ENCODE assay signal across 8 cellular contexts in genomic region chr19:55647732-55648656, GRCh38. TPM values are rescaled to one million over a fixed set of nuclear protein-coding genes. Genes with fewer than 3 reads are reported as not detected.
A peak's percentile ranks its signal among the peaks of the same experiment; 100 is the strongest.
DNase-seq lines count a peak whose midpoint lies in the region; ATAC-seq lines count a peak whose summit lies in the region.

Gene CCDC106 (plus strand): TSS chr19:55648212. CDS start chr19:55649047, 835 bp downstream.

- H3K4me3 ChIP-seq in BLaER1 (peak within 1 kb of the TSS; percentile 80), mesenchymal stem cell (ENCODE audit: insufficient read depth in 1 of 2, low read depth in 1 of 2, low read length in 2 of 2) (peak within 1 kb of the TSS; percentile 83 to 88), stomach smooth muscle (ENCODE audit: low read length in 2 of 2) (peak within 1 kb of the TSS; percentile 83 to 84)

- peak within 1 kb of the TSS in 1 of 2 experiments; percentile 85 for H3K23ac ChIP-seq in mesenchymal stem cell (ENCODE audit: low read length in 2 of 2)

- peak within 1 kb of the TSS; percentile 87 to 100 for H3K18ac ChIP-seq in mesenchymal stem cell (ENCODE audit: low read depth in 1 of 2, low read length in 2 of 2)

- CTCF ChIA-PET in activated CD8-positive, alpha-beta memory T cell treated with anti-CD3 and anti-CD28 coated beads, Interleukin-2, amount 10 ng/mL, durations not matched to agents 7 days and 5 days (lab: Charles Lee): interaction anchor here (1.2 to 5.5 kb wide), 4 partner anchors 8 to 67 kb away, joined by 3 to 74 read pairs (median 5); partner anchors contain the start of gene FIZ1

- peak within 1 kb of the TSS; percentile 75 for H3K27ac Mint-ChIP-seq in activated CD8-positive, alpha-beta memory T cell treated with anti-CD3 and anti-CD28 coated beads, Interleukin-2, amount 10 ng/mL, durations not matched to agents 7 days and 5 days

- H3K79me1 ChIP-seq in mesenchymal stem cell (replicated peaks; ENCODE audit: low read length, poor library complexity, severe bottlenecking): peaks cover 46% of the 10 kb centered on the region

- H3K9me3 ChIP-seq in BLaER1 (no peaks in the 10 kb centered on the region), mesenchymal stem cell (ENCODE audit: control insufficient read depth, low read length) (no peaks in the 10 kb centered on the region), stomach smooth muscle (ENCODE audit: control insufficient read depth in 2 of 2, low read length in 2 of 2) (no peaks in the 10 kb centered on the region)

- H3K27ac ChIP-seq in BLaER1 (peak within 1 kb of the TSS; percentile 99), mesenchymal stem cell (ENCODE audit: low read length, poor library complexity, severe bottlenecking) (peak within 1 kb of the TSS; percentile 59), stomach smooth muscle (ENCODE audit: low read length) (peak within 1 kb of the TSS; percentile 82)

- peaks cover 52% of the 10 kb centered on the region for H3K36me3 ChIP-seq in BLaER1
- peaks cover 25 to 52% of the 10 kb centered on the region in 2 experiments for H3K36me3 ChIP-seq in mesenchymal stem cell (ENCODE audit: control insufficient read depth in 1 of 2, insufficient read depth in 2 of 2, low read depth in 1 of 2, low read length in 2 of 2)
- peaks cover 6 to 10% of the 10 kb centered on the region in 2 donors for H3K36me3 ChIP-seq in stomach smooth muscle (ENCODE audit: control insufficient read depth in 2 of 2, insufficient read depth in 2 of 2, low read length in 2 of 2)

- H2BK120ac ChIP-seq in mesenchymal stem cell (ENCODE audit: low read depth, low read length): peak within 1 kb of the TSS; percentile 37

- peak within 1 kb of the TSS; percentile 97 for H2AFZ ChIP-seq in mesenchymal stem cell (ENCODE audit: low read depth, low read length)

- H4K20me1 ChIP-seq in BLaER1: peaks cover 14% of the 10 kb centered on the region; the same call in 1 of the 2 replicates

- H3K27me3 Mint-ChIP-seq in activated CD8-positive, alpha-beta memory T cell treated with anti-CD3 and anti-CD28 coated beads, Interleukin-2, amount 10 ng/mL, durations not matched to agents 7 days and 5 days: no peaks in the 10 kb centered on the region

- ATAC-seq in GM21423 (IDR thresholded peaks at IDR 0.05; ENCODE audit: unreplicated experiment) (peak; percentile 25), GM18909 (IDR thresholded peaks at IDR 0.05; ENCODE audit: poor library complexity, unreplicated experiment) (no peak)
- peak; percentile 9 for ATAC-seq in activated CD8-positive, alpha-beta memory T cell treated with anti-CD3 and anti-CD28 coated beads, Interleukin-2, amount 10 ng/mL, durations not matched to agents 7 days and 5 days

- H3K27me3 ChIP-seq in BLaER1 (no peaks in the 10 kb centered on the region), mesenchymal stem cell (ENCODE audit: control insufficient read depth in 1 of 2, insufficient read depth in 1 of 2, low read length in 2 of 2) (no peaks in the 10 kb centered on the region), stomach smooth muscle (ENCODE audit: control insufficient read depth in 1 of 2, insufficient read depth in 2 of 2, low read length in 2 of 2) (no peaks in the 10 kb centered on the region)

- 1% methylated on average over 59 of the region's 89 CpGs for WGBS in mesenchymal stem cell

- H3K4ac ChIP-seq in mesenchymal stem cell (ENCODE audit: low read depth in 1 of 2, low read length in 2 of 2): peak within 1 kb of the TSS; percentile 90 to 96

- H3K36me3 Mint-ChIP-seq in activated CD8-positive, alpha-beta memory T cell treated with anti-CD3 and anti-CD28 coated beads, Interleukin-2, amount 10 ng/mL, durations not matched to agents 7 days and 5 days: peaks cover 8% of the 10 kb centered on the region

- H3K9ac ChIP-seq in BLaER1 (peak within 1 kb of the TSS; percentile 97), mesenchymal stem cell (ENCODE audit: low read length) (peak within 1 kb of the TSS; percentile 87), stomach smooth muscle (ENCODE audit: low read length in 2 of 2) (peak within 1 kb of the TSS; percentile 76 to 81)

- peaks cover 66% of the 10 kb centered on the region for H3K4me1 ChIP-seq in BLaER1
- peaks cover 34% of the 10 kb centered on the region for H3K4me1 ChIP-seq in mesenchymal stem cell (ENCODE audit: control insufficient read depth, insufficient read depth, low read depth, low read length)
- peaks cover 45% of the 10 kb centered on the region for H3K4me1 ChIP-seq in stomach smooth muscle (ENCODE audit: control insufficient read depth, insufficient read depth, low read length)

- H3K9me3 Mint-ChIP-seq in activated CD8-positive, alpha-beta memory T cell treated with anti-CD3 and anti-CD28 coated beads, Interleukin-2, amount 10 ng/mL, durations not matched to agents 7 days and 5 days (ENCODE audit: low read depth): no peaks in the 10 kb centered on the region

- peak within 1 kb of the TSS in 1 of 2 experiments; percentile 96 for H2BK12ac ChIP-seq in mesenchymal stem cell (ENCODE audit: low read length in 2 of 2)

- peak within 1 kb of the TSS; percentile 90 for H2BK5ac ChIP-seq in mesenchymal stem cell (ENCODE audit: low read depth, low read length, poor library complexity, severe bottlenecking)

- peak; percentile 44 for DNase-seq in NCI-H2196 treated with DMSO at 0.1 percent for 48 hours (lab: John Stamatoyannopoulos, UW; ENCODE audit: unreplicated experiment)
- DNase-seq in activated CD8-positive, alpha-beta memory T cell treated with anti-CD3 and anti-CD28 coated beads, Interleukin-2, amount 10 ng/mL, durations not matched to agents 7 days and 5 days: no peak
- peak; percentile 85 for DNase-seq in epidermal melanocyte (ENCODE audit: insufficient read length, low spot score)
- peak; percentile 82 for DNase-seq in mesenchymal stem cell

- peak within 1 kb of the TSS; percentile 91 for H4K91ac ChIP-seq in mesenchymal stem cell (ENCODE audit: low read length)

- H3K4me1 Mint-ChIP-seq in activated CD8-positive, alpha-beta memory T cell treated with anti-CD3 and anti-CD28 coated beads, Interleukin-2, amount 10 ng/mL, durations not matched to agents 7 days and 5 days: peaks cover 34% of the 10 kb centered on the region

- H2BK15ac ChIP-seq in mesenchymal stem cell (ENCODE audit: low read depth, poor library complexity, severe bottlenecking): peak within 1 kb of the TSS; percentile 98

- peak within 1 kb of the TSS; percentile 95 for H4K8ac ChIP-seq in mesenchymal stem cell (ENCODE audit: low read length)

- peak within 1 kb of the TSS; percentile 89 to 99 for H3K14ac ChIP-seq in mesenchymal stem cell (ENCODE audit: low read length in 2 of 2)

- peak within 1 kb of the TSS; percentile 71 for H3K4me3 Mint-ChIP-seq in activated CD8-positive, alpha-beta memory T cell treated with anti-CD3 and anti-CD28 coated beads, Interleukin-2, amount 10 ng/mL, durations not matched to agents 7 days and 5 days

- peak within 1 kb of the TSS; percentile 60 for H2AK5ac ChIP-seq in mesenchymal stem cell (ENCODE audit: low read length, severe bottlenecking)

- peak within 1 kb of the TSS; percentile 97 for H3K4me2 ChIP-seq in BLaER1
- H3K4me2 ChIP-seq in mesenchymal stem cell (ENCODE audit: low read length, poor library complexity, severe bottlenecking): peak within 1 kb of the TSS; percentile 76

RNA-seq across cellular contexts. Expression of gene CCDC106, which starts in this region (rescaled TPM):
- total RNA-seq in activated CD8-positive, alpha-beta memory T cell treated with anti-CD3 and anti-CD28 coated beads, Interleukin-2, amount 10 ng/mL, durations not matched to agents 7 days and 5 days: 1 to 10 TPM; 5.9 TPM
- polyA plus RNA-seq in mesenchymal stem cell (2013, experiment 1 of 2): 19.4 TPM
- 19.0 TPM for polyA plus RNA-seq in mesenchymal stem cell (2013, experiment 2 of 2)
